Comparison of ENCODE assay signal across 8 cellular contexts in genomic region chr17:57662644-57663308, GRCh38.
DNase-seq lines count a peak whose midpoint lies in the region; ATAC-seq lines count a peak whose summit lies in the region.

No MANE protein-coding gene starts in this region.

- H3K27me3 ChIP-seq in thymus (ENCODE audit: control insufficient read depth, insufficient read depth): no peaks in the 10 kb centered on the region

- no peaks in the 10 kb centered on the region for H3K27me3 Mint-ChIP-seq in activated naive CD4-positive, alpha-beta T cell treated with anti-CD3 and anti-CD28 coated beads, Interleukin-2, amount 10 ng/mL, durations not matched to agents 7 days and 5 days
- H3K27me3 Mint-ChIP-seq in naive B cell: no peaks in the 10 kb centered on the region

- CTCF ChIA-PET in activated naive CD4-positive, alpha-beta T cell treated with anti-CD3 and anti-CD28 coated beads, Interleukin-2, amount 10 ng/mL, durations not matched to agents 7 days and 5 days (lab: Charles Lee): interaction anchor here (1.2 to 2.3 kb wide), 3 partner anchors 9 to 419 kb away, joined by 7 to 13 read pairs (median 7); no protein-coding TSS in a partner anchor

- no peak overlapping the region for H3K27ac Mint-ChIP-seq in activated naive CD4-positive, alpha-beta T cell treated with anti-CD3 and anti-CD28 coated beads, Interleukin-2, amount 10 ng/mL, durations not matched to agents 7 days and 5 days
- peak overlapping the region in 3 of 6 donors; percentile 20 to 84 (median 75) for H3K27ac Mint-ChIP-seq in naive B cell

- no peaks in the 10 kb centered on the region for H3K4me1 Mint-ChIP-seq in activated naive CD4-positive, alpha-beta T cell treated with anti-CD3 and anti-CD28 coated beads, Interleukin-2, amount 10 ng/mL, durations not matched to agents 7 days and 5 days
- H3K4me1 Mint-ChIP-seq in naive B cell: peaks cover 23 to 41% (median 40%) of the 10 kb centered on the region in 3 donors

- H3K27ac ChIP-seq in thymus (ENCODE audit: low read depth): peak overlapping the region; percentile 13

- peaks cover 40% of the 10 kb centered on the region for H3K36me3 ChIP-seq in thymus (ENCODE audit: control insufficient read depth, insufficient read depth)

- 94% methylated on average over 21 of the region's 21 CpGs for WGBS in thymus

- peaks cover 22% of the 10 kb centered on the region for H3K4me1 ChIP-seq in thymus (ENCODE audit: control insufficient read depth, insufficient read depth, low read length)

- H3K4me3 Mint-ChIP-seq in activated naive CD4-positive, alpha-beta T cell treated with anti-CD3 and anti-CD28 coated beads, Interleukin-2, amount 10 ng/mL, durations not matched to agents 7 days and 5 days: no peak overlapping the region
- H3K4me3 Mint-ChIP-seq in naive B cell: peak overlapping the region in 2 of 8 donors; percentile 13 to 15

- H3K9me3 ChIP-seq in thymus (ENCODE audit: control insufficient read depth): no peaks in the 10 kb centered on the region

- H3K4me3 ChIP-seq in thymus (ENCODE audit: low read length): no peak overlapping the region

- H3K36me3 Mint-ChIP-seq in activated naive CD4-positive, alpha-beta T cell treated with anti-CD3 and anti-CD28 coated beads, Interleukin-2, amount 10 ng/mL, durations not matched to agents 7 days and 5 days: peaks cover 6% of the 10 kb centered on the region
- peaks cover 0 to 5% of the 10 kb centered on the region in 2 donors for H3K36me3 Mint-ChIP-seq in naive B cell

- peak; percentile 27 to 31 for ATAC-seq in naive B cell (ENCODE audit: low read depth in 2 of 2)
- ATAC-seq in GM19463 (IDR thresholded peaks at IDR 0.05; ENCODE audit: unreplicated experiment): no peak

- no peaks in the 10 kb centered on the region for H3K9me3 Mint-ChIP-seq in activated naive CD4-positive, alpha-beta T cell treated with anti-CD3 and anti-CD28 coated beads, Interleukin-2, amount 10 ng/mL, durations not matched to agents 7 days and 5 days
- no peaks in the 10 kb centered on the region for H3K9me3 Mint-ChIP-seq in naive B cell

- DNase-seq in COLO829 (ENCODE audit: low spot score) (peak; percentile 90), HPDE6-E6E7 (ENCODE audit: extremely low spot score) (peak; percentile 97), NCI-H82 treated with DMSO at 0.1 percent for 48 hours (lab: John Stamatoyannopoulos, UW; ENCODE audit: unreplicated experiment) (peak; percentile 83), foreskin melanocyte (peak; percentile 98), naive B cell (no peak)
- peak; percentile 33 for DNase-seq in activated naive CD4-positive, alpha-beta T cell treated with anti-CD3 and anti-CD28 coated beads, Interleukin-2, amount 10 ng/mL, durations not matched to agents 7 days and 5 days
